Comparison of ENCODE assay signal across 1 cellular context in genomic region chr10:125091891-125092290, GRCh38.
TF ChIP-seq lines count a peak whose summit lies in the region.

No MANE protein-coding gene starts in this region.

TF ChIP-seq in IMR-90, 13 proteins besides CTCF, POLR2A, EP300 and RAD21:
- no peak for TF ChIP-seq MAZ (IDR thresholded peaks at IDR 0.05; ENCODE audit: borderline replicate concordance, low read depth, low read length)
- no peak for TF ChIP-seq RFX5 (IDR thresholded peaks at IDR 0.05; ENCODE audit: low read depth, low read length)
- TF ChIP-seq RCOR1 (IDR thresholded peaks at IDR 0.05; ENCODE audit: insufficient replicate concordance, low read length): no peak
- no peak for TF ChIP-seq MAFK (IDR thresholded peaks at IDR 0.05; ENCODE audit: low read depth, low read length)
- TF ChIP-seq MXI1 (IDR thresholded peaks at IDR 0.05; ENCODE audit: borderline replicate concordance, low read depth, low read length): no peak
